Comparison of ENCODE assay signal across 34 cellular contexts in genomic region chr13:35912841-35913240, GRCh38.
"Had no signal": no experiment of that assay in that cellular context is flagged by ENCODE, and none has a peak within 500 bp of the region (broad histone marks: within the 10 kb centered on the region; RNA-seq: fewer than 3 reads in every experiment).

No MANE protein-coding gene starts in this region.

- H3K27me3 ChIP-seq: MG63 had no signal

- DNase-seq: Karpas-422, Kasumi-1, MG63, MM.1S, MV-4-11, NCI-H1048, NCI-H1092, NCI-H1092 treated with DMSO at 0.1 percent for 48 hours, NCI-H1105, NCI-H1105 treated with DMSO at 0.1 percent for 48 hours, NCI-H1417, NCI-H1417 treated with DMSO at 0.1 percent for 48 hours, NCI-H1436, NCI-H1436 treated with DMSO at 0.1 percent for 48 hours, NCI-H146, NCI-H1694, NCI-H1694 treated with DMSO at 0.1 percent for 48 hours, NCI-H187, NCI-H187 treated with DMSO at 0.1 percent for 48 hours, NCI-H1930, NCI-H2029, NCI-H2029 treated with DMSO at 0.1 percent for 48 hours, NCI-H2081, NCI-H2081 treated with DMSO at 0.1 percent for 48 hours, NCI-H2107, NCI-H2171, NCI-H2171 treated with DMSO at 0.1 percent for 48 hours, NCI-H2227 treated with DMSO at 0.1 percent for 48 hours, NCI-H226, NCI-H345, NCI-H446, NCI-H446 treated with DMSO at 0.1 percent for 48 hours, NCI-H510A had no signal

- H3K4me3 ChIP-seq: MG63 had no signal

- H3K4me2 ChIP-seq: KMS-11 had no signal

- H3K36me3 ChIP-seq: MG63 had no signal

- H3K27ac ChIP-seq: KMS-11 had no signal

- H3K9ac ChIP-seq: KMS-11 had no signal

- H3K9me3 ChIP-seq: MG63 had no signal
